In genomic region chr9:20197976-20198685, GRCh38 we compare ENCODE assay signal across 11 cellular contexts.
DNase-seq lines count a peak whose midpoint lies in the region; ATAC-seq and TF ChIP-seq lines count a peak whose summit lies in the region.
"Had no signal": no experiment of that assay in that cellular context is flagged by ENCODE, and none has a peak within 500 bp of the region (broad histone marks: within the 10 kb centered on the region; RNA-seq: fewer than 3 reads in every experiment).

No MANE protein-coding gene starts in this region.

- ATAC-seq in GM18873 (IDR thresholded peaks at IDR 0.05; ENCODE audit: low FRiP score, unreplicated experiment) (peak; percentile 82), HG03354 (IDR thresholded peaks at IDR 0.05; ENCODE audit: poor library complexity, severe bottlenecking, unreplicated experiment) (peak; percentile 68)

- H3K9me3 ChIP-seq in colonic mucosa = no peaks in the 10 kb centered on the region

- intact Hi-C loops in colonic mucosa (cut with DNase I) = no loop called here

- peaks cover 3% of the 10 kb centered on the region for H3K36me3 Mint-ChIP-seq in nephron (ENCODE audit: low read depth)

- H3K4me3 ChIP-seq in colonic mucosa = no peak overlapping the region

- no peaks in the 10 kb centered on the region for H3K27me3 Mint-ChIP-seq in nephron (ENCODE audit: low read depth)

- no peaks in the 10 kb centered on the region for H3K36me3 ChIP-seq in colonic mucosa

- H3K4me1 ChIP-seq in colonic mucosa = no peaks in the 10 kb centered on the region

- TF ChIP-seq CTCF in colonic mucosa (IDR thresholded peaks at IDR 0.05) = no peak
- no peak for TF ChIP-seq CTCF in nephron (IDR thresholded peaks at IDR 0.05; ENCODE audit: unreplicated experiment in 3 of 3)

- no peak overlapping the region for H3K9ac ChIP-seq in colonic mucosa (ENCODE audit: low read depth in 2 of 2, low read length in 2 of 2)

- H3K27me3 ChIP-seq in colonic mucosa = no peaks in the 10 kb centered on the region

- H3K27ac Mint-ChIP-seq in nephron = peak overlapping the region; percentile 51 to 88 (median 66)
- H3K27ac Mint-ChIP-seq: activated T-helper 2 cell treated with anti-CD3 and anti-CD28 coated beads, Interferon-gamma antibody, Interleukin-2, Interleukin-4, amounts not matched to agents 10 μg/mL and 5 μg/mL and 100 μg/mL, durations not matched to agents 14 hours and 24 hours and 36 hours had no signal

- peak overlapping the region in 1 of 3 experiments; percentile 49 for H3K4me3 Mint-ChIP-seq in nephron

- peaks cover 19% of the 10 kb centered on the region for H3K9me3 Mint-ChIP-seq in nephron

- no peak overlapping the region for H3K27ac ChIP-seq in colonic mucosa

- DNase-seq in colonic mucosa (peak; percentile 69), NOMO-1 (lab: John Stamatoyannopoulos, UW; ENCODE audit: unreplicated experiment in 2 of 2) (no peak), NOMO-1 treated with dmso at 0.1 percent for 144 hours (lab: John Stamatoyannopoulos, UW; ENCODE audit: unreplicated experiment) (no peak), GF-D8 (lab: John Stamatoyannopoulos, UW) (no peak), GM19238 (ENCODE audit: insufficient read length, low spot score) (no peak)
- DNase-seq: cortex of kidney, NCI-H774 had no signal

- peaks cover 40% of the 10 kb centered on the region for H3K4me1 Mint-ChIP-seq in nephron
